In the genomic region with DNA sequence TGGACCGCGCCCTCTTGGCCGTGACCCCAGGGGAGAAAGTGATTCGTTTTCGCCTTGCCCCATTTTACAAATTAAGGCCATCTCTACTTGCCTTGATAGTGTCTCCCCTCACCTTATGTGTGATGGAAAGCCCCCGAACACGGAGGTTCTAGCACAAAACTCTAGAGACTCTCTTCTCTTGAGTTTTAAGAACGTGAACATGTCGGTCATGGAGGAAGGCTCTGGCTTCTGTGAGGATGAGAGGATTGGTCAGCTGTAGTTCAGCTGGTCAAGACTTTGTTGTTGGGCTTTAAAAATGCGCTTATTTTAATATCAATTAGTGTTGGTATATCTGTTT, we compare ENCODE assay signal across 8 cellular contexts. TPM values are rescaled to one million over a fixed set of nuclear protein-coding genes. Genes with fewer than 3 reads are reported as not detected.
A peak's percentile ranks its signal among the peaks of the same experiment; 100 is the strongest.
DNase-seq lines count a peak whose midpoint lies in the region; ATAC-seq, FAIRE-seq and TF ChIP-seq lines count a peak whose summit lies in the region.

No MANE protein-coding gene starts in this region.

- peak overlapping the region; percentile 97 for H2AFZ ChIP-seq in H1 (ENCODE audit: low read length)

- TF ChIP-seq EP300 in H1 (IDR thresholded peaks at IDR 0.05; ENCODE audit: borderline replicate concordance in 1 of 2, low read depth in 2 of 2, low read length in 2 of 2): no peak

- H4K91ac ChIP-seq in H1 (replicated peaks; ENCODE audit: insufficient read length, low read length): no peak overlapping the region

- peaks cover 22 to 24% of the 10 kb centered on the region in 2 donors for H3K4me1 Mint-ChIP-seq in natural killer cell

- TF ChIP-seq RAD21 in H1 (IDR thresholded peaks at IDR 0.05 in 1 of 2, conservative IDR thresholded peaks at IDR 0.05 in 1 of 2; ENCODE audit: low read depth in 2 of 2, low read length in 2 of 2): no peak

- ATAC-seq in GM21381 (IDR thresholded peaks at IDR 0.05; ENCODE audit: unreplicated experiment): peak; percentile 8
- ATAC-seq in natural killer cell: peak; percentile 48 to 58 (median 50)

- intact Hi-C loops in natural killer cell (cut with micrococcal nuclease): no loop called here

- H2BK5ac ChIP-seq in H1 (ENCODE audit: low read depth, low read length): peak overlapping the region; percentile 55; the same call in 1 of the 2 replicates

- WGBS in H1 (ENCODE audit: extremely low coverage in 1 of 2, insufficient coverage in 1 of 2, insufficient read length in 1 of 2, insufficient replicate concordance in 2 of 2, low coverage in 1 of 2, low lambda C conversion rate in 2 of 2, missing lambda C conversion rate in 1 of 2), 2 experiments: 1% methylated on average over 10 of the region's 10 CpGs; no CpG with 5 or more reads in 1 of the 2 experiments

- no peaks in the 10 kb centered on the region for H3K36me3 Mint-ChIP-seq in natural killer cell

- H3K4me2 ChIP-seq in BLaER1 (peak overlapping the region; percentile 91), H1 (ENCODE audit: insufficient read depth in 1 of 2, low read depth in 2 of 2, low read length in 2 of 2) (peak overlapping the region; percentile 70 to 79)

- POLR2A ChIA-PET in H1 (lab: Charles Lee; ENCODE audit: partially characterized antibody): interaction anchor here (1.4 kb wide), 1 partner anchor 254 kb away, joined by 4 read pairs; the partner anchor contains the start of genes DCAF17 and METTL8

- CTCF ChIA-PET in H1 (lab: Charles Lee; ENCODE audit: partially characterized antibody): interaction anchor here (1.8 to 2.2 kb wide), 2 partner anchors 10 to 15 kb away, joined by 9 to 18 read pairs; no protein-coding TSS in a partner anchor

- no peak overlapping the region for H2BK20ac ChIP-seq in H1 (ENCODE audit: low read length)

- peak overlapping the region; percentile 85 to 96 for H3K27ac Mint-ChIP-seq in natural killer cell

- H3K23me2 ChIP-seq in H1 (ENCODE audit: low read depth, low read length): 0 out of 2 replicates have a peak, but pooled peaks cover 1% of the 10 kb centered on the region

- no peaks in the 10 kb centered on the region for H3K9me3 Mint-ChIP-seq in natural killer cell

- H3K79me1 ChIP-seq in H1 (ENCODE audit: low read depth, low read length): no peaks in the 10 kb centered on the region

- H3K9me3 ChIP-seq in BLaER1: no peaks in the 10 kb centered on the region
- no peaks in the 10 kb centered on the region for H3K9me3 ChIP-seq in H1 (ENCODE audit: insufficient read depth in 2 of 2, low read depth in 1 of 2, low read length in 1 of 2)

- H2BK15ac ChIP-seq in H1 (ENCODE audit: low read length): no peak overlapping the region

- TF ChIP-seq POLR2A in NB4 (IDR thresholded peaks at IDR 0.05; ENCODE audit: extremely low read depth, insufficient read length) (no peak), H1 (IDR thresholded peaks at IDR 0.05; ENCODE audit: control extremely low read depth in 1 of 2, low read depth in 2 of 2, low read length in 2 of 2) (no peak)

- H4K20me1 ChIP-seq in BLaER1 (peaks cover 41% of the 10 kb centered on the region), H1 (replicated peaks in 1 of 2; ENCODE audit: control insufficient read depth in 1 of 2, insufficient read depth in 2 of 2, low read length in 2 of 2) (no peaks in the 10 kb centered on the region)

- DNase-seq in NB4 (ENCODE audit: low read depth): no peak
- DNase-seq in H1 (ENCODE audit: low read depth in 1 of 2, low spot score in 2 of 2): no peak
- no peak for DNase-seq in natural killer cell
- no peak for DNase-seq in amniotic stem cell (lab: John Stamatoyannopoulos, UW)
- DNase-seq in NCI-H2227 treated with DMSO at 0.1 percent for 48 hours (lab: John Stamatoyannopoulos, UW): no peak
- DNase-seq in EL: no peak

- no peak overlapping the region for H3K18ac ChIP-seq in H1 (ENCODE audit: extremely low read depth, low read length)

- peak overlapping the region; percentile 91 for H3K4me3 ChIP-seq in BLaER1
- H3K4me3 ChIP-seq in NB4 (ENCODE audit: low read depth, low read length): peak overlapping the region; percentile 95
- peak overlapping the region; percentile 81 to 97 (median 94) for H3K4me3 ChIP-seq in H1 (ENCODE audit: extremely low read depth in 1 of 4, insufficient read depth in 2 of 4, low read depth in 3 of 4, low read length in 4 of 4)

- H3K4me1 ChIP-seq in BLaER1 (peaks cover 16% of the 10 kb centered on the region), H1 (replicated peaks in 1 of 4; ENCODE audit: control insufficient read depth in 3 of 4, insufficient read depth in 4 of 4, low read length in 3 of 4) (no peaks in the 10 kb centered on the region; a peak in 1 of 7 replicates)

- H3K56ac ChIP-seq in H1 (replicated peaks; ENCODE audit: insufficient read length, low read depth, low read length): no peak overlapping the region

- peak overlapping the region; percentile 76 for H3K27ac ChIP-seq in BLaER1
- peak overlapping the region; percentile 22; the same call in 1 of the 2 replicates for H3K27ac ChIP-seq in H1 (ENCODE audit: low read depth, low read length)

- no peak overlapping the region for H3K23ac ChIP-seq in H1 (ENCODE audit: insufficient read length)

- no peak overlapping the region for H2BK12ac ChIP-seq in H1 (ENCODE audit: low read depth, low read length)

- no peak for TF ChIP-seq CTCF in NB4 (IDR thresholded peaks at IDR 0.05; ENCODE audit: low read depth, low read length)
- no peak for TF ChIP-seq CTCF in H1 (IDR thresholded peaks at IDR 0.05; ENCODE audit: control extremely low read depth in 1 of 3, insufficient read depth in 1 of 3, low read depth in 1 of 3, low read length in 3 of 3)
- no peak for TF ChIP-seq CTCF in natural killer cell (IDR thresholded peaks at IDR 0.05)

- peaks cover 0 to 26% of the 10 kb centered on the region in 2 experiments for H3K79me2 ChIP-seq in H1 (ENCODE audit: control insufficient read depth in 1 of 2, insufficient read depth in 2 of 2, low read length in 2 of 2)

- no peak overlapping the region for H2AK5ac ChIP-seq in H1 (ENCODE audit: low read depth, low read length)

- no peak overlapping the region for H2BK120ac ChIP-seq in H1 (replicated peaks; ENCODE audit: low read depth, low read length)

- peak overlapping the region; percentile 60; the same call in 1 of the 2 replicates for H4K8ac ChIP-seq in H1 (ENCODE audit: extremely low read depth, insufficient read depth, low read length)

- peak overlapping the region; percentile 9 for H3K4ac ChIP-seq in H1 (replicated peaks; ENCODE audit: insufficient read length, low read depth, low read length)

- H3K4me3 Mint-ChIP-seq in natural killer cell: peak overlapping the region; percentile 96

- H4K5ac ChIP-seq in H1 (ENCODE audit: insufficient read length, low read depth, low read length): no peak overlapping the region

- FAIRE-seq in H1 (lab: Jason Lieb, UNC): no peak

- H3K36me3 ChIP-seq in BLaER1 (peaks cover 14% of the 10 kb centered on the region), H1 (ENCODE audit: control insufficient read depth in 2 of 4, insufficient read depth in 4 of 4, low read length in 3 of 4) (peaks cover 0 to 10% (median 0%) of the 10 kb centered on the region in 4 experiments; a peak in 3 of 8 replicates)

- no peaks in the 10 kb centered on the region for H3K27me3 ChIP-seq in BLaER1
- no peaks in the 10 kb centered on the region for H3K27me3 ChIP-seq in H1 (replicated peaks in 1 of 4; ENCODE audit: control insufficient read depth in 3 of 4, extremely low read depth in 1 of 4, insufficient read depth in 3 of 4, low read length in 3 of 4)

- H3K27me3 Mint-ChIP-seq in natural killer cell (ENCODE audit: low read depth in 2 of 2): peaks cover 1 to 2% of the 10 kb centered on the region in 2 donors

- no peak overlapping the region for H3K14ac ChIP-seq in H1 (ENCODE audit: insufficient read length)

- peak overlapping the region; percentile 86 for H3K9ac ChIP-seq in BLaER1
- peak overlapping the region; percentile 67 to 89 (median 80) for H3K9ac ChIP-seq in H1 (replicated peaks in 1 of 4; ENCODE audit: extremely low read depth in 1 of 4, low read depth in 3 of 4, low read length in 3 of 4)

TF ChIP-seq in H1, 55 proteins besides CTCF, POLR2A, EP300 and RAD21:
- TF ChIP-seq, protein P1, sequence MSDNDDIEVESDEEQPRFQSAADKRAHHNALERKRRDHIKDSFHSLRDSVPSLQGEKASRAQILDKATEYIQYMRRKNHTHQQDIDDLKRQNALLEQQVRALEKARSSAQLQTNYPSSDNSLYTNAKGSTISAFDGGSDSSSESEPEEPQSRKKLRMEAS (IDR thresholded peaks at IDR 0.05): no peak
- TF ChIP-seq YY1 (IDR thresholded peaks at IDR 0.05; ENCODE audit: low read depth, low read length) (no peak), SAP30 (IDR thresholded peaks at IDR 0.05; ENCODE audit: insufficient read depth, insufficient replicate concordance, low read length) (peak; percentile 14)

RNA-seq across cellular contexts. Expression of gene DYNC1I2, which starts 0.8 kb away (rescaled TPM):
- total RNA-seq in H1 (2021; fragmentation: NEBNext Ultra II Directional; extraction: Animal tissue kit (Norgen Biotek cat#: 25700)): 65.6 and 68.1 TPM in 2 replicates
- polyA plus RNA-seq in H1 (2011; rRNA removed): 38.4 and 67.3 TPM in 2 replicates
- 70.0 TPM for polyA plus RNA-seq in H1 (2011; cell fraction: cytosol; rRNA removed)
- 30.4 TPM for polyA plus RNA-seq in H1 (2011; cell fraction: nucleus; rRNA removed)
- 57.3 to 82.4 TPM (median 64.2 TPM) in 4 replicates for polyA plus RNA-seq in H1 (2012, experiment 1 of 2)
- polyA plus RNA-seq in H1 (2012, experiment 2 of 2): 6.0 TPM
- polyA plus RNA-seq in H1 (2013, experiment 1 of 2): 109 TPM
- polyA plus RNA-seq in H1 (2013, experiment 2 of 2): 101 TPM
- 81.5 and 89.3 TPM in 2 replicates for polyA minus RNA-seq in H1 (2011; rRNA and poly(A)+ RNA removed)
- polyA minus RNA-seq in H1 (2011; cell fraction: cytosol; rRNA and poly(A)+ RNA removed): 29.7 TPM
- 55.0 TPM for polyA minus RNA-seq in H1 (2011; cell fraction: nucleus; rRNA and poly(A)+ RNA removed)
- total RNA-seq in natural killer cell: 10 to 100 TPM; 26.7 to 36.4 (median 30.2) TPM
